Comparison of ENCODE assay signal across 8 cellular contexts in genomic region chr1:150186789-150187559, GRCh38. TPM values are rescaled to one million over a fixed set of nuclear protein-coding genes. Genes with fewer than 3 reads are reported as not detected.
DNase-seq lines count a peak whose midpoint lies in the region; TF ChIP-seq lines count a peak whose summit lies in the region.

No MANE protein-coding gene starts in this region.

- peaks cover 6 to 10% (median 8%) of the 10 kb centered on the region in 3 donors for H3K4me1 Mint-ChIP-seq in IgD-negative memory B cell
- peaks cover 13% of the 10 kb centered on the region for H3K4me1 Mint-ChIP-seq in stimulated activated naive CD8-positive, alpha-beta T cell treated with anti-CD3 and anti-CD28 coated beads, Interleukin-15, Interleukin-2, amounts not matched to agents 100 ng/mL and 50 ng/mL, for 24 hours (ENCODE audit: low read depth)

- H3K36me3 ChIP-seq in PC-9 (ENCODE audit: low read depth) (no peaks in the 10 kb centered on the region), testis (ENCODE audit: low read depth, missing control alignments) (no peaks in the 10 kb centered on the region)

- peak overlapping the region; percentile 69 for H3K4me2 ChIP-seq in PC-9

- no peaks in the 10 kb centered on the region for H3K79me2 ChIP-seq in PC-9 (ENCODE audit: low read depth)

- H3K27ac Mint-ChIP-seq in IgD-negative memory B cell: peak overlapping the region; percentile 63 to 84 (median 78)
- H3K27ac Mint-ChIP-seq in stimulated activated naive CD8-positive, alpha-beta T cell treated with anti-CD3 and anti-CD28 coated beads, Interleukin-15, Interleukin-2, amounts not matched to agents 100 ng/mL and 50 ng/mL, for 24 hours: peak overlapping the region; percentile 26

- in situ Hi-C loops in astrocyte of the spinal cord (cut with HindIII; ENCODE audit: low sequenced_read_pairs): no loop called here

- no peaks in the 10 kb centered on the region for H3K9me3 Mint-ChIP-seq in IgD-negative memory B cell
- H3K9me3 Mint-ChIP-seq in stimulated activated naive CD8-positive, alpha-beta T cell treated with anti-CD3 and anti-CD28 coated beads, Interleukin-15, Interleukin-2, amounts not matched to agents 100 ng/mL and 50 ng/mL, for 24 hours: no peaks in the 10 kb centered on the region

- H3K27me3 Mint-ChIP-seq in IgD-negative memory B cell: no peaks in the 10 kb centered on the region
- no peaks in the 10 kb centered on the region for H3K27me3 Mint-ChIP-seq in stimulated activated naive CD8-positive, alpha-beta T cell treated with anti-CD3 and anti-CD28 coated beads, Interleukin-15, Interleukin-2, amounts not matched to agents 100 ng/mL and 50 ng/mL, for 24 hours

- peak overlapping the region; percentile 22 to 87 (median 48) for H3K4me3 Mint-ChIP-seq in IgD-negative memory B cell
- H3K4me3 Mint-ChIP-seq in stimulated activated naive CD8-positive, alpha-beta T cell treated with anti-CD3 and anti-CD28 coated beads, Interleukin-15, Interleukin-2, amounts not matched to agents 100 ng/mL and 50 ng/mL, for 24 hours: peak overlapping the region; percentile 63

- peak; percentile 81 for DNase-seq in DMS114 treated with DMSO at 0.1 percent for 48 hours (lab: John Stamatoyannopoulos, UW; ENCODE audit: unreplicated experiment)
- DNase-seq in PC-9: peak in 1 of 2 experiments; percentile 56
- DNase-seq in astrocyte of the spinal cord (ENCODE audit: low read depth, low spot score): peak; percentile 69
- peak; percentile 75 for DNase-seq in iris pigment epithelial cell (ENCODE audit: low read depth)
- DNase-seq in GOT3 (lab: John Stamatoyannopoulos, UW): no peak
- DNase-seq in testis: no peak

- no TSS peak for BruUV-seq in PC-9 (replicated peaks; lab: Mats Ljungman, UMichigan)

- H3K36me3 Mint-ChIP-seq in IgD-negative memory B cell: peaks cover 1% of the 10 kb centered on the region
- no peaks in the 10 kb centered on the region for H3K36me3 Mint-ChIP-seq in stimulated activated naive CD8-positive, alpha-beta T cell treated with anti-CD3 and anti-CD28 coated beads, Interleukin-15, Interleukin-2, amounts not matched to agents 100 ng/mL and 50 ng/mL, for 24 hours (ENCODE audit: low read depth)

- H3K27me3 ChIP-seq in PC-9 (ENCODE audit: insufficient read depth, low read depth) (no peaks in the 10 kb centered on the region), testis (no peaks in the 10 kb centered on the region)

- CTCF ChIA-PET in PC-9 (lab: Charles Lee): interaction anchor here (0.6 to 1.5 kb wide), 19 partner anchors 18 to 1830 kb away, joined by 3 to 12 read pairs (median 5); no protein-coding TSS in a partner anchor

- H3K27ac ChIP-seq in PC-9: peak overlapping the region; percentile 77
- H3K27ac ChIP-seq in testis: no peak overlapping the region

- no peaks in the 10 kb centered on the region for H4K20me1 ChIP-seq in PC-9 (ENCODE audit: insufficient read depth)

- intact Hi-C loops in PC-9 (cut with micrococcal nuclease; ENCODE audit: unreplicated experiment): loop anchor here (1.0 kb wide), 1 partner anchor 114 kb away; no protein-coding TSS in a partner anchor
- intact Hi-C loops in testis (cut with DNase I; ENCODE audit: low total_unique reads): no loop called here

- H3K4me3 ChIP-seq in PC-9: peak overlapping the region; percentile 37; the same call in 1 of the 2 replicates
- no peak overlapping the region for H3K4me3 ChIP-seq in astrocyte of the spinal cord (ENCODE audit: low read depth, low read length)
- H3K4me3 ChIP-seq in testis: no peak overlapping the region

- no peaks in the 10 kb centered on the region for H3K9me3 ChIP-seq in PC-9 (ENCODE audit: insufficient read depth, low read depth)
- no peaks in the 10 kb centered on the region for H3K9me3 ChIP-seq in testis

- TF ChIP-seq CTCF in PC-9 (conservative IDR thresholded peaks at IDR 0.05): peak; percentile 87
- TF ChIP-seq CTCF in astrocyte of the spinal cord (IDR thresholded peaks at IDR 0.05; ENCODE audit: low read depth, low read length): peak; percentile 22
- peak in 1 of 3 experiments; percentile 55 for TF ChIP-seq CTCF in testis (IDR thresholded peaks at IDR 0.05)

- POLR2A ChIA-PET in PC-9 (lab: Charles Lee; ENCODE audit: unreplicated experiment): interaction anchor here (0.5 to 0.7 kb wide), 7 partner anchors 20 to 1008 kb away, joined by 3 to 21 read pairs (median 6); no protein-coding TSS in a partner anchor

- peaks cover 11% of the 10 kb centered on the region for H3F3A ChIP-seq in PC-9 (ENCODE audit: insufficient read depth, low read depth)

- no peaks in the 10 kb centered on the region for H3K9me2 ChIP-seq in PC-9 (ENCODE audit: insufficient read depth)

- TF ChIP-seq POLR2A in testis (IDR thresholded peaks at IDR 0.05): no peak

- WGBS in testis, 2 donors: 44 to 53% methylated on average over 10 of the region's 10 CpGs

- H3K4me1 ChIP-seq in PC-9 (replicated peaks; ENCODE audit: insufficient read depth) (peaks cover 13% of the 10 kb centered on the region; the same call in 1 of the 2 replicates), testis (no peaks in the 10 kb centered on the region)

- peak overlapping the region; percentile 67; the same call in 1 of the 2 replicates for H2AFZ ChIP-seq in PC-9

RNA-seq across cellular contexts. Expression of gene PLEKHO1, which starts 37.3 kb away (rescaled TPM):
- polyA plus RNA-seq in IgD-negative memory B cell: 102 TPM
- 1.3 and 2.2 TPM in 2 replicates for total RNA-seq in PC-9 (2021)
- total RNA-seq in testis: 100 to 1,000 TPM in 1 of 2 donors, 10 to 100 TPM in 1; 83.5 to 175 TPM
- polyA plus RNA-seq in testis (ENCODE audit: insufficient read depth, low read depth, low replicate concordance): 283 TPM

RNA-seq across cellular contexts. Expression of gene ANP32E, which starts 48.9 kb away (rescaled TPM):
- polyA plus RNA-seq in IgD-negative memory B cell (52.9 TPM), testis (ENCODE audit: insufficient read depth, low read depth, low replicate concordance) (11.8 TPM)
- total RNA-seq in PC-9 (2021) (63.3 and 63.5 TPM in 2 replicates), testis (10 to 100 TPM in 1 of 2 donors, 1 to 10 TPM in 1; 8.9 to 10.5 TPM)

Comparison
In these comparisons a context has a peak if more than half of its experiments do, and no peak if none do; other contexts are left out.
1. DNase-seq: peak in DMS114 treated with DMSO at 0.1 percent for 48 hours (single experiment), astrocyte of the spinal cord (single experiment) and iris pigment epithelial cell (single experiment); none in GOT3 (single experiment) and testis (single experiment).
2. RNA of gene PLEKHO1, which starts 37.3 kb away (total RNA-seq): 83.5 to 175 TPM in testis; 1.3 to 2.2 TPM in PC-9; every median in the first group is over 10 times any median in the second.